27 cellular contexts compared by ENCODE assay signal in the genomic region with DNA sequence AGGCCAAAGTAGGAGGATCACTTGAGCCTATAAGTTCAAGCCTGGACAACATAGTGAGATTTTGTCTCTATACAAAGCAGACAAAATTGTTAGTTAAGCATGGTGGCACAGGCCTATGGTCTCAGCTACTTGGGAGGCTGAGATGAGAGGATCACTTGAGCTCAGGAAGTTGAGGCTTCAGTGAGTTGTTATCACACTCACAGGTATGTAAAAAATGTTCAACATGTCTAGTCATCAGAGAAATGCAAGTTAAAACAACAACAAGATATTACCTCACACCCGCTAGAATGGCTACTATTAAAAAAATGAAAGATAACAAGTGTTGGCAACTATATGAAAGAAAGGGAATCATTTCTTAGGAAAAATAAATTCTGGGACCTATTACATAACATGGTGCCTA.
DNase-seq lines count a peak whose midpoint lies in the region; ATAC-seq, FAIRE-seq and TF ChIP-seq lines count a peak whose summit lies in the region.
"Had no signal": no experiment of that assay in that cellular context is flagged by ENCODE, and none has a peak within 500 bp of the region (broad histone marks: within the 10 kb centered on the region; RNA-seq: fewer than 3 reads in every experiment).

No MANE protein-coding gene starts in this region.

- no peak for TF ChIP-seq CTCF in bronchial epithelial cell (IDR thresholded peaks at IDR 0.05; ENCODE audit: insufficient read depth, low read length, severe bottlenecking)
- TF ChIP-seq CTCF in foreskin keratinocyte (conservative IDR thresholded peaks at IDR 0.05): no peak
- TF ChIP-seq CTCF in glutamatergic neuron (IDR thresholded peaks at IDR 0.05; ENCODE audit: partially characterized antibody, unreplicated experiment): no peak

- H3K9me3 Mint-ChIP-seq in glutamatergic neuron (ENCODE audit: unreplicated experiment): no peaks in the 10 kb centered on the region

- no peak overlapping the region for H3K27ac ChIP-seq in foreskin keratinocyte
- no peak overlapping the region for H3K27ac ChIP-seq in SJCRH30
- H3K27ac ChIP-seq: BLaER1 had no signal

- no peak overlapping the region for H3K27ac Mint-ChIP-seq in glutamatergic neuron (ENCODE audit: unreplicated experiment)
- H3K27ac Mint-ChIP-seq: CD14-positive monocyte; CD4-positive, alpha-beta memory T cell; CD4-positive, CD25-positive, alpha-beta regulatory T cell; CD8-positive, alpha-beta memory T cell had no signal

- H3K27me3 ChIP-seq in bronchial epithelial cell (ENCODE audit: control insufficient read depth, insufficient read depth, low read length) (no peaks in the 10 kb centered on the region), foreskin keratinocyte (no peaks in the 10 kb centered on the region), SJCRH30 (no peaks in the 10 kb centered on the region)
- H3K27me3 ChIP-seq: BE2C, BLaER1 had no signal

- H3K36me3 ChIP-seq in bronchial epithelial cell (ENCODE audit: control insufficient read depth, insufficient read depth, low read length): no peaks in the 10 kb centered on the region
- H3K36me3 ChIP-seq in SJCRH30: no peaks in the 10 kb centered on the region
- H3K36me3 ChIP-seq: BE2C, BLaER1 had no signal

- no peaks in the 10 kb centered on the region for H3K36me3 Mint-ChIP-seq in glutamatergic neuron (ENCODE audit: unreplicated experiment)
- H3K36me3 Mint-ChIP-seq: CD14-positive monocyte; CD4-positive, alpha-beta memory T cell; CD4-positive, CD25-positive, alpha-beta regulatory T cell; CD8-positive, alpha-beta memory T cell had no signal

- no peaks in the 10 kb centered on the region for H3K9me3 ChIP-seq in SJCRH30 (replicated peaks)
- H3K9me3 ChIP-seq: BE2C, BLaER1 had no signal

- DNase-seq in NCI-H226 (peak; percentile 29), bronchial epithelial cell (ENCODE audit: low read depth) (peak; percentile 72), foreskin keratinocyte (peak; percentile 40 to 69), glutamatergic neuron (no peak), SJCRH30 (no peak)
- DNase-seq: 8988T; ACHN; BE2C; C1 segment of cervical spinal cord; CD4-positive, alpha-beta memory T cell; CD4-positive, CD25-positive, alpha-beta regulatory T cell; CD8-positive, alpha-beta memory T cell; COR-L47; DMS 273 treated with DMSO at 0.1 percent for 48 hours; DMS153; DMS53; DMS79; DND-41; EL; GDM1 had no signal

- FAIRE-seq in bronchial epithelial cell (lab: Jason Lieb, UNC): no peak
- FAIRE-seq: A204.1, GM12878, GM12892, GM18507 had no signal

- H3K4me1 ChIP-seq in foreskin keratinocyte (peaks cover 4% of the 10 kb centered on the region), SJCRH30 (no peaks in the 10 kb centered on the region)
- H3K4me1 ChIP-seq: BE2C, BLaER1 had no signal

- H3K4me3 ChIP-seq in bronchial epithelial cell (ENCODE audit: low read depth, low read length) (no peak overlapping the region), SJCRH30 (no peak overlapping the region)
- H3K4me3 ChIP-seq: BLaER1, GM12878 had no signal

- H3K4me1 Mint-ChIP-seq in glutamatergic neuron (ENCODE audit: low read depth, unreplicated experiment): no peaks in the 10 kb centered on the region
- H3K4me1 Mint-ChIP-seq: CD14-positive monocyte; CD4-positive, alpha-beta memory T cell; CD4-positive, CD25-positive, alpha-beta regulatory T cell; CD8-positive, alpha-beta memory T cell had no signal

- peaks cover 2% of the 10 kb centered on the region for H3K27me3 Mint-ChIP-seq in glutamatergic neuron (ENCODE audit: unreplicated experiment)
- H3K27me3 Mint-ChIP-seq: CD4-positive, CD25-positive, alpha-beta regulatory T cell had no signal

- peak; percentile 56 for ATAC-seq in foreskin keratinocyte
- ATAC-seq in GM21786 (IDR thresholded peaks at IDR 0.05; ENCODE audit: unreplicated experiment): no peak
- ATAC-seq: GM12878 had no signal

- H3K4me3 Mint-ChIP-seq in glutamatergic neuron (ENCODE audit: unreplicated experiment): no peak overlapping the region
- H3K4me3 Mint-ChIP-seq: CD14-positive monocyte; CD4-positive, alpha-beta memory T cell; CD4-positive, CD25-positive, alpha-beta regulatory T cell; CD8-positive, alpha-beta memory T cell had no signal

Comparison
In these comparisons a context has a peak if more than half of its experiments do, and no peak if none do; other contexts are left out.
1. DNase-seq: peak in NCI-H226 (single experiment), bronchial epithelial cell (single experiment) and foreskin keratinocyte (2 of 2); none in glutamatergic neuron (single experiment) and SJCRH30 (0 of 2).